13 cellular contexts compared by ENCODE assay signal in the genomic region with DNA sequence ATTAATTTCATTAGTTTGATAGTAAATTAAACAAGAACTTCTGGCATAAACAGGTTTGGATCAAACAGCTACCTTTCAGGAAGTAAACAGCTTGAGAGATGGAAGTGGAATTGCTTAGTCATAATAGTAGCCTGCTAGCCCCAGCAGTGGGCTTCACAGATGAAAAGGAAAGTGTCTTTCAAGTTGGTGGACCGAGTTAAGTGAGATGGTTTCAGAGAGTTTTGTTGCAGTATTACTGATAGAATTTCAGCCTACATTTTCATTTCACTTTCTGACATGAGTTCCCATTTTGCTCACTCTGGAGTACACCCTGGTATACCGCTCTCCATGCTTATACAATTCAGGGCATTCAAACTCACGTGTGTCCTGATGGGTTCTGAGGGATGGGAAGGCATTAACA. TPM values are rescaled to one million over a fixed set of nuclear protein-coding genes. Genes with fewer than 3 reads are reported as not detected.
DNase-seq lines count a peak whose midpoint lies in the region; ATAC-seq and TF ChIP-seq lines count a peak whose summit lies in the region.
"Had no signal": no experiment of that assay in that cellular context is flagged by ENCODE, and none has a peak within 500 bp of the region (broad histone marks: within the 10 kb centered on the region; RNA-seq: fewer than 3 reads in every experiment).

No MANE protein-coding gene starts in this region.

- ATAC-seq in activated T-cell treated with anti-CD3 and anti-CD28 coated beads, Interleukin-2, amount 50 U/mL, for 72 hours (replicated peaks in 1 of 2): no peak
- ATAC-seq in PC-3: no peak
- no peak for ATAC-seq in central memory CD8-positive, alpha-beta T cell (replicated peaks; ENCODE audit: extremely low read depth, poor library complexity, severe bottlenecking)
- no peak for ATAC-seq in stimulated activated naive CD8-positive, alpha-beta T cell treated with anti-CD3 and anti-CD28 coated beads, Interleukin-15, amount 100 ng/mL, for 72 hours
- ATAC-seq: Right ventricle myocardium inferior had no signal

- CTCF ChIA-PET in PC-3 (lab: Charles Lee): no interaction called here

- peaks cover 46% of the 10 kb centered on the region for H3K4me1 Mint-ChIP-seq in activated T-cell treated with anti-CD3 and anti-CD28 coated beads, Interleukin-2, amount 50 U/mL, for 72 hours (ENCODE audit: low read depth)
- peaks cover 38% of the 10 kb centered on the region for H3K4me1 Mint-ChIP-seq in central memory CD8-positive, alpha-beta T cell
- peaks cover 47% of the 10 kb centered on the region for H3K4me1 Mint-ChIP-seq in stimulated activated naive CD8-positive, alpha-beta T cell treated with anti-CD3 and anti-CD28 coated beads, Interleukin-15, amount 100 ng/mL, for 72 hours

- no peak for TF ChIP-seq CTCF in PC-3 (conservative IDR thresholded peaks at IDR 0.05; ENCODE audit: low read depth, low read length)

- H3K27me3 ChIP-seq in PC-3 (ENCODE audit: low read length): no peaks in the 10 kb centered on the region
- H3K27me3 ChIP-seq: MG63 had no signal

- intact Hi-C loops in PC-3 (cut with micrococcal nuclease): loop anchor here (5.0 kb wide), 1 partner anchor 97 kb away; no protein-coding TSS in a partner anchor

- peak overlapping the region; percentile 45 to 70 for H3K4me3 Mint-ChIP-seq in activated T-cell treated with anti-CD3 and anti-CD28 coated beads, Interleukin-2, amount 50 U/mL, for 72 hours
- peak overlapping the region; percentile 48 for H3K4me3 Mint-ChIP-seq in central memory CD8-positive, alpha-beta T cell
- peak overlapping the region; percentile 17 to 69 for H3K4me3 Mint-ChIP-seq in stimulated activated naive CD8-positive, alpha-beta T cell treated with anti-CD3 and anti-CD28 coated beads, Interleukin-15, amount 100 ng/mL, for 72 hours

- peaks cover 35% of the 10 kb centered on the region for H3K79me2 ChIP-seq in PC-3 (ENCODE audit: low read length)

- H3K9me3 ChIP-seq in PC-3 (ENCODE audit: low read length): no peaks in the 10 kb centered on the region
- H3K9me3 ChIP-seq: MG63 had no signal

- H2AFZ ChIP-seq in PC-3 (ENCODE audit: low read length): no peak overlapping the region

- peaks cover 17% of the 10 kb centered on the region; the same call in 1 of the 2 replicates for H4K20me1 ChIP-seq in PC-3 (ENCODE audit: low read length)

- no peak overlapping the region for H3K4me3 ChIP-seq in PC-3 (ENCODE audit: low read length)
- H3K4me3 ChIP-seq: coronary artery, MG63, skin epidermis had no signal

- H3F3A ChIP-seq in PC-3 (ENCODE audit: low read length, unreplicated experiment): no peaks in the 10 kb centered on the region

- H3K36me3 Mint-ChIP-seq in activated T-cell treated with anti-CD3 and anti-CD28 coated beads, Interleukin-2, amount 50 U/mL, for 72 hours (ENCODE audit: insufficient read depth in 2 of 2): peaks cover 10 to 12% of the 10 kb centered on the region in 2 donors
- H3K36me3 Mint-ChIP-seq in central memory CD8-positive, alpha-beta T cell (ENCODE audit: insufficient read depth): peaks cover 11% of the 10 kb centered on the region

- DNase-seq in activated T-cell treated with anti-CD3 and anti-CD28 coated beads, Interleukin-2, amount 50 U/mL, for 72 hours: no peak
- no peak for DNase-seq in activated T-cell treated with anti-CD3 and anti-CD28 coated beads, Interleukin-2, amount 50 U/mL, for 48 hours
- peak; percentile 30 for DNase-seq in PC-3
- no peak for DNase-seq in central memory CD8-positive, alpha-beta T cell (ENCODE audit: low spot score in 2 of 2)
- no peak for DNase-seq in stimulated activated naive CD8-positive, alpha-beta T cell treated with anti-CD3 and anti-CD28 coated beads, Interleukin-15, amount 100 ng/mL, for 72 hours
- no peak for DNase-seq in iPS-NIHi7 (ENCODE audit: extremely low spot score)
- no peak for DNase-seq in NCI-H1930 (lab: John Stamatoyannopoulos, UW)
- DNase-seq in retina: no peak
- DNase-seq: MG63, NCI-H345 had no signal

- peak overlapping the region; percentile 66 for H3K27ac ChIP-seq in PC-3 (ENCODE audit: low read length)
- H3K27ac ChIP-seq: coronary artery, skin epidermis had no signal

- H3K9ac ChIP-seq in PC-3 (ENCODE audit: low read length): no peak overlapping the region; the same call in 1 of the 2 replicates

- H3K9me2 ChIP-seq in PC-3 (replicated peaks; ENCODE audit: low read length): no peaks in the 10 kb centered on the region

- no TSS peak for BruUV-seq in PC-3 (replicated peaks; lab: Mats Ljungman, UMichigan)

- POLR2A ChIA-PET in PC-3 (lab: Charles Lee; ENCODE audit: unreplicated experiment): no interaction called here

- H3K36me3 ChIP-seq in PC-3 (ENCODE audit: low read depth, low read length): no peaks in the 10 kb centered on the region

- peak overlapping the region; percentile 62 for H3K27ac Mint-ChIP-seq in activated T-cell treated with anti-CD3 and anti-CD28 coated beads, Interleukin-2, amount 50 U/mL, for 72 hours
- no peak overlapping the region for H3K27ac Mint-ChIP-seq in central memory CD8-positive, alpha-beta T cell (ENCODE audit: low read depth)
- H3K27ac Mint-ChIP-seq in stimulated activated naive CD8-positive, alpha-beta T cell treated with anti-CD3 and anti-CD28 coated beads, Interleukin-15, amount 100 ng/mL, for 72 hours: no peak overlapping the region

- H3K4me1 ChIP-seq in PC-3 (ENCODE audit: insufficient read depth, low read length): peaks cover 37% of the 10 kb centered on the region

- no peaks in the 10 kb centered on the region for H3K27me3 Mint-ChIP-seq in activated T-cell treated with anti-CD3 and anti-CD28 coated beads, Interleukin-2, amount 50 U/mL, for 72 hours (ENCODE audit: low read depth)
- H3K27me3 Mint-ChIP-seq in central memory CD8-positive, alpha-beta T cell: no peaks in the 10 kb centered on the region
- H3K27me3 Mint-ChIP-seq in stimulated activated naive CD8-positive, alpha-beta T cell treated with anti-CD3 and anti-CD28 coated beads, Interleukin-15, amount 100 ng/mL, for 72 hours: no peaks in the 10 kb centered on the region

- peaks cover 5% of the 10 kb centered on the region in 2 donors for H3K9me3 Mint-ChIP-seq in activated T-cell treated with anti-CD3 and anti-CD28 coated beads, Interleukin-2, amount 50 U/mL, for 72 hours
- H3K9me3 Mint-ChIP-seq in central memory CD8-positive, alpha-beta T cell: peaks cover 5% of the 10 kb centered on the region
- peaks cover 13 to 15% of the 10 kb centered on the region in 2 donors for H3K9me3 Mint-ChIP-seq in stimulated activated naive CD8-positive, alpha-beta T cell treated with anti-CD3 and anti-CD28 coated beads, Interleukin-15, amount 100 ng/mL, for 72 hours

- H3K4me2 ChIP-seq in PC-3 (ENCODE audit: low read length): peak overlapping the region; percentile 68

RNA-seq across cellular contexts. Expression of a gene that starts 2.0 kb away (rescaled TPM):
- total RNA-seq in activated T-cell treated with anti-CD3 and anti-CD28 coated beads, Interleukin-2, amount 50 U/mL, for 72 hours: 10 to 100 TPM; 63.8 to 73.3 TPM
- 138 and 148 TPM in 2 replicates for total RNA-seq in PC-3 (2014; rRNA removed)

RNA-seq across cellular contexts. Expression of a gene that starts 18.4 kb away (rescaled TPM):
- total RNA-seq in activated T-cell treated with anti-CD3 and anti-CD28 coated beads, Interleukin-2, amount 50 U/mL, for 72 hours: 10 to 100 TPM; 71.1 to 74.5 TPM
- total RNA-seq in PC-3 (2014; rRNA removed): 141 and 172 TPM in 2 replicates

RNA-seq across cellular contexts. Expression of a gene that starts 28.2 kb away (rescaled TPM):
- total RNA-seq in activated T-cell treated with anti-CD3 and anti-CD28 coated beads, Interleukin-2, amount 50 U/mL, for 72 hours: 10 to 100 TPM; 30.5 to 36.6 TPM
- total RNA-seq in PC-3 (2014; rRNA removed): 42.3 and 61.0 TPM in 2 replicates

RNA-seq across cellular contexts. Expression of a gene that starts 28.6 kb away (rescaled TPM):
- total RNA-seq in activated T-cell treated with anti-CD3 and anti-CD28 coated beads, Interleukin-2, amount 50 U/mL, for 72 hours: 10 to 100 TPM; 47.9 to 53.9 TPM
- 17.8 and 18.8 TPM in 2 replicates for total RNA-seq in PC-3 (2014; rRNA removed)

RNA-seq across cellular contexts. Expression of a gene that starts 30.8 kb away (rescaled TPM):
- total RNA-seq in activated T-cell treated with anti-CD3 and anti-CD28 coated beads, Interleukin-2, amount 50 U/mL, for 72 hours: 10 to 100 TPM; 47.0 to 50.2 TPM
- 47.5 and 54.9 TPM in 2 replicates for total RNA-seq in PC-3 (2014; rRNA removed)
